ENCODE assay signal across 11 cellular contexts in the genomic region with DNA sequence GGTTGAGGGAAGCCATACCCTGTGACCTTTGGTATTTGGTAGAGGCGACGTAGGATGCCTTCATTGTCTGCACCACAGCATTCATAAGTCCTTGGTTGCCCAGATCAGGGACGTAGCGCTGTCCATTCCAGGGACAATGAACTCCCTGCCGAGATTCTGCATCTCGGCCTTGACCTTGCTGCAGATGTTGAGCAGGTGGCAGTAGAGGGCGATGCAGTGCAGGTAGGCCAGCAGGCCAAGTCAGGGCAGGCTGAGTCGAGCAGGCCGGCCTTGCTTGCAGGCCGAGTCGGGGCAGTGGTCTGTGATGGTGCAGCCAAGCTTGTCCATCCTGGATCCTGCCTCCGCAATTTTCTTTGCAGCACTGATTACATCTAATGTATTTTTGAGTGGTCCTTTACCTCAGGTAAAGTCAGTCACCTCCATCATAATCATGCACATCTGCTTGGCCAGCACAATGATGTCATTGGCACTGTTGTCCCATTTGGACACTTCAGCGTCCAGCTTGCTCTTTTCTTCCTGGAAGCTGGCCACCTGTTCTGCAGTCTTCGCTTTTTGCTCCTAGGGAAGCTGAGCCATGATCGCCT.
DNase-seq lines count a peak whose midpoint lies in the region; ATAC-seq, FAIRE-seq and TF ChIP-seq lines count a peak whose summit lies in the region.
"Had no signal": no experiment of that assay in that cellular context is flagged by ENCODE, and none has a peak within 500 bp of the region (broad histone marks: within the 10 kb centered on the region; RNA-seq: fewer than 3 reads in every experiment).

No MANE protein-coding gene starts in this region.

- no peak for TF ChIP-seq EP300 in SK-N-SH (IDR thresholded peaks at IDR 0.05; ENCODE audit: borderline replicate concordance in 1 of 2, low read depth in 1 of 2, low read length in 1 of 2)

- no peak overlapping the region for H3K9ac ChIP-seq in SK-N-SH

- no peaks in the 10 kb centered on the region for H3K79me2 ChIP-seq in SK-N-SH (ENCODE audit: insufficient read depth)

- no peaks in the 10 kb centered on the region for H3K36me3 ChIP-seq in BE2C
- no peaks in the 10 kb centered on the region for H3K36me3 ChIP-seq in SK-N-SH (replicated peaks in 1 of 2; ENCODE audit: control insufficient read depth in 1 of 2, insufficient read depth in 2 of 2, low read length in 1 of 2)

- TF ChIP-seq CTCF in BE2C (IDR thresholded peaks at IDR 0.05; ENCODE audit: low read depth, low read length), result peak; percentile 19; the same call in 1 of the 2 replicates
- 0 out of 2 replicates have a peak, but pooled peaks have one; percentile 10 for TF ChIP-seq CTCF in SK-N-SH (IDR thresholded peaks at IDR 0.05)

- H3K4me2 ChIP-seq in SK-N-SH, result no peak overlapping the region

- no peaks in the 10 kb centered on the region for H3K9me3 ChIP-seq in BE2C
- no peaks in the 10 kb centered on the region for H3K9me3 ChIP-seq in SK-N-SH

- no peak overlapping the region for H2AFZ ChIP-seq in SK-N-SH (ENCODE audit: low read depth)

- DNase-seq in BE2C, result no peak
- DNase-seq in GM12892 (ENCODE audit: insufficient read length), result no peak
- DNase-seq in SK-N-SH, result no peak
- peak; percentile 76 for DNase-seq in islet precursor cell
- no peak for DNase-seq in NCI-H2029 (lab: John Stamatoyannopoulos, UW)
- no peak for DNase-seq in sciatic nerve (ENCODE audit: low spot score)
- DNase-seq in NCI-H1694 treated with DMSO at 0.1 percent for 48 hours (lab: John Stamatoyannopoulos, UW), result no peak
- DNase-seq in NK-92 treated with Interleukin-12 subunit alpha and Interleukin-12 subunit beta, amount 100 ng/mL, for 24 hours (lab: John Stamatoyannopoulos, UW), result no peak
- DNase-seq: activated CD4-positive, alpha-beta T cell treated with anti-CD3 and anti-CD28 coated beads, Interleukin-2, amount 50 U/mL, for 48 hours; head of caudate nucleus had no signal

- no peak for ATAC-seq in sciatic nerve

- no peaks in the 10 kb centered on the region for H4K20me1 ChIP-seq in SK-N-SH (ENCODE audit: insufficient read depth)

- peak; percentile 61 for FAIRE-seq in GM12892 (lab: Jason Lieb, UNC)

- H3K9me2 ChIP-seq in SK-N-SH, result no peaks in the 10 kb centered on the region

- intact Hi-C loops in sciatic nerve (cut with DNase I), result no loop called here

- TF ChIP-seq RAD21 in SK-N-SH (IDR thresholded peaks at IDR 0.05; ENCODE audit: low read length), result no peak; the same call in 1 of the 2 replicates

- no peak for TF ChIP-seq POLR2A in GM12892 (IDR thresholded peaks at IDR 0.05; ENCODE audit: low read depth, low read length)

- no peaks in the 10 kb centered on the region for H3K27me3 ChIP-seq in BE2C
- H3K27me3 ChIP-seq in SK-N-SH (ENCODE audit: insufficient read depth), result no peaks in the 10 kb centered on the region

- CTCF ChIA-PET in SK-N-SH (lab: Yijun Ruan, JAX), result interaction anchor here (0.8 to 1.6 kb wide), 2 partner anchors 8 to 184 kb away, joined by 3 to 8 read pairs; no protein-coding TSS in a partner anchor

- H3K4me1 ChIP-seq in BE2C (no peaks in the 10 kb centered on the region), SK-N-SH (ENCODE audit: control insufficient read depth in 1 of 2, insufficient read depth in 2 of 2, low read depth in 1 of 2, low read length in 1 of 2) (no peaks in the 10 kb centered on the region; a peak in 2 of 4 replicates)

- WGBS in SK-N-SH (ENCODE audit: low lambda C conversion rate), result 91% methylated on average over 12 of the region's 15 CpGs

- no peak overlapping the region for H3K4me3 ChIP-seq in BE2C (ENCODE audit: low read depth, low read length)
- H3K4me3 ChIP-seq in SK-N-SH (ENCODE audit: low read depth in 2 of 2, low read length in 1 of 2), result no peak overlapping the region
- H3K4me3 ChIP-seq: SK-N-MC had no signal

- H3K27ac ChIP-seq in SK-N-SH (ENCODE audit: low read depth in 2 of 2, low read length in 1 of 2), result no peak overlapping the region
- H3K27ac ChIP-seq: SK-N-MC had no signal

- H3F3A ChIP-seq in SK-N-SH (replicated peaks; ENCODE audit: insufficient read depth), result no peaks in the 10 kb centered on the region

- POLR2A ChIA-PET in SK-N-SH (lab: Yijun Ruan, JAX), result no interaction called here

TF ChIP-seq in SK-N-SH, 30 proteins besides CTCF, POLR2A, EP300 and RAD21:
- TF ChIP-seq, protein P1, sequence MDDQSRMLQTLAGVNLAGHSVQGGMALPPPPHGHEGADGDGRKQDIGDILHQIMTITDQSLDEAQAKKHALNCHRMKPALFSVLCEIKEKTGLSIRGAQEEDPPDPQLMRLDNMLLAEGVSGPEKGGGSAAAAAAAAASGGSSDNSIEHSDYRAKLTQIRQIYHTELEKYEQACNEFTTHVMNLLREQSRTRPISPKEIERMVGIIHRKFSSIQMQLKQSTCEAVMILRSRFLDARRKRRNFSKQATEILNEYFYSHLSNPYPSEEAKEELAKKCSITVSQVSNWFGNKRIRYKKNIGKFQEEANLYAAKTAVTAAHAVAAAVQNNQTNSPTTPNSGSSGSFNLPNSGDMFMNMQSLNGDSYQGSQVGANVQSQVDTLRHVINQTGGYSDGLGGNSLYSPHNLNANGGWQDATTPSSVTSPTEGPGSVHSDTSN (IDR thresholded peaks at IDR 0.05), result no peak
